1 cellular context compared by ENCODE assay signal in genomic region chr6:138692058-138692977, GRCh38.
TF ChIP-seq lines count a peak whose summit lies in the region.

No MANE protein-coding gene starts in this region.

TF ChIP-seq in HepG2, 621 proteins besides CTCF, POLR2A, EP300 and RAD21 (continued from another document and continues in another):
- TF ChIP-seq ZNF280D (CRISPR knock-in tag; IDR thresholded peaks at IDR 0.05) (no peak), ZBTB26 (CRISPR knock-in tag; IDR thresholded peaks at IDR 0.05; ENCODE audit: borderline replicate concordance) (no peak), NRL (CRISPR knock-in tag; IDR thresholded peaks at IDR 0.05; ENCODE audit: borderline replicate concordance) (no peak), ISL2 (CRISPR knock-in tag; IDR thresholded peaks at IDR 0.05) (no peak), ZKSCAN1 (IDR thresholded peaks at IDR 0.05; ENCODE audit: low read length) (no peak), ZNF709 (CRISPR knock-in tag; IDR thresholded peaks at IDR 0.05) (peak; percentile 70), ZNF510 (CRISPR knock-in tag; IDR thresholded peaks at IDR 0.05; ENCODE audit: low read depth) (no peak), AHR (CRISPR knock-in tag; IDR thresholded peaks at IDR 0.05) (no peak), SALL1 (CRISPR knock-in tag; IDR thresholded peaks at IDR 0.05) (peak; percentile 77), ZNF142 (CRISPR knock-in tag; IDR thresholded peaks at IDR 0.05) (no peak; the same call in 1 of the 2 replicates), ZNF20 (CRISPR knock-in tag; IDR thresholded peaks at IDR 0.05) (no peak), SYNCRIP (IDR thresholded peaks at IDR 0.05; ENCODE audit: insufficient read depth, low read depth, low read length) (no peak), GFI1 (CRISPR knock-in tag; IDR thresholded peaks at IDR 0.05; ENCODE audit: borderline replicate concordance) (no peak; the same call in 1 of the 2 replicates), ZNF441 (CRISPR knock-in tag; IDR thresholded peaks at IDR 0.05; ENCODE audit: borderline replicate concordance) (peak; percentile 16; the same call in 1 of the 2 replicates), ZHX1 (CRISPR knock-in tag; IDR thresholded peaks at IDR 0.05; ENCODE audit: low read depth) (no peak; the same call in 1 of the 2 replicates), KDM3A (CRISPR knock-in tag; IDR thresholded peaks at IDR 0.05; ENCODE audit: low read depth) (no peak), SSRP1 (CRISPR knock-in tag; IDR thresholded peaks at IDR 0.05) (no peak), ZNF580 (CRISPR knock-in tag; IDR thresholded peaks at IDR 0.05; ENCODE audit: borderline replicate concordance, low read depth) (no peak), PBX3 (CRISPR knock-in tag; IDR thresholded peaks at IDR 0.05; ENCODE audit: borderline replicate concordance) (no peak), TRAFD1 (CRISPR knock-in tag; IDR thresholded peaks at IDR 0.05; ENCODE audit: borderline replicate concordance) (no peak), CREB1 (IDR thresholded peaks at IDR 0.05) (no peak), CREB1 (CRISPR knock-in tag; IDR thresholded peaks at IDR 0.05) (no peak), AHDC1 (CRISPR knock-in tag; IDR thresholded peaks at IDR 0.05; ENCODE audit: borderline replicate concordance) (0 out of 2 replicates have a peak, but pooled peaks have one; percentile 36), BRCA1 (CRISPR knock-in tag; IDR thresholded peaks at IDR 0.05) (no peak), ZMAT5 (CRISPR knock-in tag; IDR thresholded peaks at IDR 0.05; ENCODE audit: borderline replicate concordance, low read depth) (no peak), KLF11 (CRISPR knock-in tag; IDR thresholded peaks at IDR 0.05) (no peak), PRDM4 (CRISPR knock-in tag; IDR thresholded peaks at IDR 0.05; ENCODE audit: borderline replicate concordance) (no peak)
